Comparison of ENCODE assay signal across 1 cellular context in the genomic region with DNA sequence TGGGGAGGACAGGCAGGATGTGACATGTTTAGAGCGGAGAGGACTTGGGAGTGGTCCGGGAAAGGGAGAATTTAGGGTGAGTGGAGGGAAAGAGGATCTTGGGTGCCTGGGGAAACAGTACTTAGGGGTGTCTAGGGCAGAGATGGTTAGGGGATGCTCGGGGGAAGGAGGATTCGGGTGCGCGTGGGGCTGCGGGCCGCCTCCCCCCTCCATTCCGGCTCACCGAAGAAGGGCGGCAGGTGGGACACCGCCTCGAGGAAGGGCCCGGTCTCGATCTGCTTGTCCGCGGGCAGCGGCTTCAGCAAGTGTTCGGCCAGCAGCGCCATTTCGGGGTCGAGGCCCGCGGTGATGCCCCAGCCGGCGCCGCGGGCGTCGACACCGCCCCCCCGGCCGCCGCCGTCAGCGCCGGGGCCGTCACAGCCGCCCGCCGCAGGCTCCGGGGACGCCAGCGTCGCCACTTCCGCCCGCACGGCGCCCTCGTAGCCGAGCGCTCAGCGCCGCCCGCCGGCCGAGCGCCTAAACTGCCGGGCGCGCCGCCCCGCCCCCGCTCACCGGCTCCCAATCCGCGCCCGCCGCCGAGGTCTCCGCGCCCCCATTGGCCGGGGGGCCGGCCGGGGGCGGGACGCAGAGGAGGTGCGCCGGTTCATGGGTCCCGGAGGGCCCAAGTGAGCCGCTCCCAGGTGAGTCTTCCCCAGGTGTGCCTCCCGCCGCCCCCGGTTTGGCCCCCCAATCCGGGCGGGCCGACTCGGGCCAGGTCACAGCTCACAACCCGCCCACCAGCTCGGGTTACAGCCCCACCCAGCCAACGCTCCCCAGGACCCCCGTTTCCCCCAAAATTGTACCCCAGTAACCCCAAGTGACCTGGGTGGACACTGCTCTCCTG.
TF ChIP-seq lines count a peak whose summit lies in the region.

A gene with protein sequence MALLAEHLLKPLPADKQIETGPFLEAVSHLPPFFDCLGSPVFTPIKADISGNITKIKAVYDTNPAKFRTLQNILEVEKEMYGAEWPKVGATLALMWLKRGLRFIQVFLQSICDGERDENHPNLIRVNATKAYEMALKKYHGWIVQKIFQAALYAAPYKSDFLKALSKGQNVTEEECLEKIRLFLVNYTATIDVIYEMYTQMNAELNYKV (minus strand): TSS at position 493 of the 883 bp plus-strand sequence. CDS start 167 bp downstream, at position 326.

TF ChIP-seq in K562, 482 proteins besides CTCF, POLR2A, EP300 and RAD21 (continued from another document and continues in another):
- TF ChIP-seq, protein P1, sequence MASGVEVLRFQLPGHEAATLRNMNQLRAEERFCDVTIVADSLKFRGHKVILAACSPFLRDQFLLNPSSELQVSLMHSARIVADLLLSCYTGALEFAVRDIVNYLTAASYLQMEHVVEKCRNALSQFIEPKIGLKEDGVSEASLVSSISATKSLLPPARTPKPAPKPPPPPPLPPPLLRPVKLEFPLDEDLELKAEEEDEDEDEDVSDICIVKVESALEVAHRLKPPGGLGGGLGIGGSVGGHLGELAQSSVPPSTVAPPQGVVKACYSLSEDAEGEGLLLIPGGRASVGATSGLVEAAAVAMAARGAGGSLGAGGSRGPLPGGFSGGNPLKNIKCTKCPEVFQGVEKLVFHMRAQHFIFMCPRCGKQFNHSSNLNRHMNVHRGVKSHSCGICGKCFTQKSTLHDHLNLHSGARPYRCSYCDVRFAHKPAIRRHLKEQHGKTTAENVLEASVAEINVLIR (CRISPR knock-in tag; IDR thresholded peaks at IDR 0.05): peak; percentile 21; the same call in 1 of the 2 replicates
- TF ChIP-seq CXXC5 (CRISPR knock-in tag; IDR thresholded peaks at IDR 0.05): peak; percentile 97
- peak; percentile 96; the same call in 1 of the 2 replicates for TF ChIP-seq GATAD2B (IDR thresholded peaks at IDR 0.05; ENCODE audit: borderline replicate concordance)
- no peak for TF ChIP-seq BACH1 (tag; IDR thresholded peaks at IDR 0.05)
- TF ChIP-seq, protein P2, sequence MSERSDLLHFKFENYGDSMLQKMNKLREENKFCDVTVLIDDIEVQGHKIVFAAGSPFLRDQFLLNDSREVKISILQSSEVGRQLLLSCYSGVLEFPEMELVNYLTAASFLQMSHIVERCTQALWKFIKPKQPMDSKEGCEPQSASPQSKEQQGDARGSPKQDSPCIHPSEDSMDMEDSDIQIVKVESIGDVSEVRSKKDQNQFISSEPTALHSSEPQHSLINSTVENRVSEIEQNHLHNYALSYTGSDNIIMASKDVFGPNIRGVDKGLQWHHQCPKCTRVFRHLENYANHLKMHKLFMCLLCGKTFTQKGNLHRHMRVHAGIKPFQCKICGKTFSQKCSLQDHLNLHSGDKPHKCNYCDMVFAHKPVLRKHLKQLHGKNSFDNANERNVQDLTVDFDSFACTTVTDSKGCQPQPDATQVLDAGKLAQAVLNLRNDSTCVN (CRISPR knock-in tag; IDR thresholded peaks at IDR 0.05): 0 out of 2 replicates have a peak, but pooled peaks have one; percentile 54
- TF ChIP-seq, protein P3, sequence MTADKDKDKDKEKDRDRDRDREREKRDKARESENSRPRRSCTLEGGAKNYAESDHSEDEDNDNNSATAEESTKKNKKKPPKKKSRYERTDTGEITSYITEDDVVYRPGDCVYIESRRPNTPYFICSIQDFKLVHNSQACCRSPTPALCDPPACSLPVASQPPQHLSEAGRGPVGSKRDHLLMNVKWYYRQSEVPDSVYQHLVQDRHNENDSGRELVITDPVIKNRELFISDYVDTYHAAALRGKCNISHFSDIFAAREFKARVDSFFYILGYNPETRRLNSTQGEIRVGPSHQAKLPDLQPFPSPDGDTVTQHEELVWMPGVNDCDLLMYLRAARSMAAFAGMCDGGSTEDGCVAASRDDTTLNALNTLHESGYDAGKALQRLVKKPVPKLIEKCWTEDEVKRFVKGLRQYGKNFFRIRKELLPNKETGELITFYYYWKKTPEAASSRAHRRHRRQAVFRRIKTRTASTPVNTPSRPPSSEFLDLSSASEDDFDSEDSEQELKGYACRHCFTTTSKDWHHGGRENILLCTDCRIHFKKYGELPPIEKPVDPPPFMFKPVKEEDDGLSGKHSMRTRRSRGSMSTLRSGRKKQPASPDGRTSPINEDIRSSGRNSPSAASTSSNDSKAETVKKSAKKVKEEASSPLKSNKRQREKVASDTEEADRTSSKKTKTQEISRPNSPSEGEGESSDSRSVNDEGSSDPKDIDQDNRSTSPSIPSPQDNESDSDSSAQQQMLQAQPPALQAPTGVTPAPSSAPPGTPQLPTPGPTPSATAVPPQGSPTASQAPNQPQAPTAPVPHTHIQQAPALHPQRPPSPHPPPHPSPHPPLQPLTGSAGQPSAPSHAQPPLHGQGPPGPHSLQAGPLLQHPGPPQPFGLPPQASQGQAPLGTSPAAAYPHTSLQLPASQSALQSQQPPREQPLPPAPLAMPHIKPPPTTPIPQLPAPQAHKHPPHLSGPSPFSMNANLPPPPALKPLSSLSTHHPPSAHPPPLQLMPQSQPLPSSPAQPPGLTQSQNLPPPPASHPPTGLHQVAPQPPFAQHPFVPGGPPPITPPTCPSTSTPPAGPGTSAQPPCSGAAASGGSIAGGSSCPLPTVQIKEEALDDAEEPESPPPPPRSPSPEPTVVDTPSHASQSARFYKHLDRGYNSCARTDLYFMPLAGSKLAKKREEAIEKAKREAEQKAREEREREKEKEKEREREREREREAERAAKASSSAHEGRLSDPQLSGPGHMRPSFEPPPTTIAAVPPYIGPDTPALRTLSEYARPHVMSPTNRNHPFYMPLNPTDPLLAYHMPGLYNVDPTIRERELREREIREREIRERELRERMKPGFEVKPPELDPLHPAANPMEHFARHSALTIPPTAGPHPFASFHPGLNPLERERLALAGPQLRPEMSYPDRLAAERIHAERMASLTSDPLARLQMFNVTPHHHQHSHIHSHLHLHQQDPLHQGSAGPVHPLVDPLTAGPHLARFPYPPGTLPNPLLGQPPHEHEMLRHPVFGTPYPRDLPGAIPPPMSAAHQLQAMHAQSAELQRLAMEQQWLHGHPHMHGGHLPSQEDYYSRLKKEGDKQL (CRISPR knock-in tag; IDR thresholded peaks at IDR 0.05; ENCODE audit: borderline replicate concordance): no peak
- no peak for TF ChIP-seq CBFA2T3 (IDR thresholded peaks at IDR 0.05)
- TF ChIP-seq ETS2 (tag; IDR thresholded peaks at IDR 0.05; ENCODE audit: borderline replicate concordance, poor library complexity, severe bottlenecking): no peak
- TF ChIP-seq, protein P4, sequence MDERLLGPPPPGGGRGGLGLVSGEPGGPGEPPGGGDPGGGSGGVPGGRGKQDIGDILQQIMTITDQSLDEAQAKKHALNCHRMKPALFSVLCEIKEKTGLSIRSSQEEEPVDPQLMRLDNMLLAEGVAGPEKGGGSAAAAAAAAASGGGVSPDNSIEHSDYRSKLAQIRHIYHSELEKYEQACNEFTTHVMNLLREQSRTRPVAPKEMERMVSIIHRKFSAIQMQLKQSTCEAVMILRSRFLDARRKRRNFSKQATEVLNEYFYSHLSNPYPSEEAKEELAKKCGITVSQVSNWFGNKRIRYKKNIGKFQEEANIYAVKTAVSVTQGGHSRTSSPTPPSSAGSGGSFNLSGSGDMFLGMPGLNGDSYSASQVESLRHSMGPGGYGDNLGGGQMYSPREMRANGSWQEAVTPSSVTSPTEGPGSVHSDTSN (CRISPR knock-in tag; IDR thresholded peaks at IDR 0.05; ENCODE audit: low read depth): no peak
- TF ChIP-seq, protein P4 (tag; conservative IDR thresholded peaks at IDR 0.05; ENCODE audit: low read depth): no peak
- TF ChIP-seq NFYB (IDR thresholded peaks at IDR 0.05; ENCODE audit: extremely low read depth, insufficient read length): peak; percentile 78
- no peak for TF ChIP-seq ZNF165 (CRISPR knock-in tag; IDR thresholded peaks at IDR 0.05; ENCODE audit: borderline replicate concordance)
- TF ChIP-seq OTX1 (CRISPR knock-in tag; IDR thresholded peaks at IDR 0.05): 0 out of 2 replicates have a peak, but pooled peaks have one; percentile 16
- no peak for TF ChIP-seq CAMTA2 (CRISPR knock-in tag; conservative IDR thresholded peaks at IDR 0.05)
- peak; percentile 38; the same call in 1 of the 2 replicates for TF ChIP-seq ZBTB7A (IDR thresholded peaks at IDR 0.05; ENCODE audit: borderline replicate concordance, control insufficient read depth, low read depth, low read length)
- peak; percentile 56 for TF ChIP-seq SMC3 (conservative IDR thresholded peaks at IDR 0.05; ENCODE audit: insufficient read depth, low read depth, low read length)
- peak; percentile 52 to 56; a peak in 2 of 4 replicates for TF ChIP-seq NRF1 (conservative IDR thresholded peaks at IDR 0.05 in 1 of 2, IDR thresholded peaks at IDR 0.05 in 1 of 2)
- TF ChIP-seq, protein P5, sequence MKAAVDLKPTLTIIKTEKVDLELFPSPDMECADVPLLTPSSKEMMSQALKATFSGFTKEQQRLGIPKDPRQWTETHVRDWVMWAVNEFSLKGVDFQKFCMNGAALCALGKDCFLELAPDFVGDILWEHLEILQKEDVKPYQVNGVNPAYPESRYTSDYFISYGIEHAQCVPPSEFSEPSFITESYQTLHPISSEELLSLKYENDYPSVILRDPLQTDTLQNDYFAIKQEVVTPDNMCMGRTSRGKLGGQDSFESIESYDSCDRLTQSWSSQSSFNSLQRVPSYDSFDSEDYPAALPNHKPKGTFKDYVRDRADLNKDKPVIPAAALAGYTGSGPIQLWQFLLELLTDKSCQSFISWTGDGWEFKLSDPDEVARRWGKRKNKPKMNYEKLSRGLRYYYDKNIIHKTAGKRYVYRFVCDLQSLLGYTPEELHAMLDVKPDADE (conservative IDR thresholded peaks at IDR 0.05; ENCODE audit: control insufficient read depth, low read depth, low read length): peak; percentile 74; the same call in 1 of the 2 replicates
- TF ChIP-seq KAT7 (CRISPR knock-in tag; IDR thresholded peaks at IDR 0.05; ENCODE audit: borderline replicate concordance): no peak
- TF ChIP-seq BMI1 (IDR thresholded peaks at IDR 0.05; ENCODE audit: low read length): no peak
- peak; percentile 48; the same call in 1 of the 2 replicates for TF ChIP-seq ZFX (CRISPR knock-in tag; IDR thresholded peaks at IDR 0.05)
- peak; percentile 99 for TF ChIP-seq RB1 (IDR thresholded peaks at IDR 0.05; ENCODE audit: low read depth)
- TF ChIP-seq, protein P6, sequence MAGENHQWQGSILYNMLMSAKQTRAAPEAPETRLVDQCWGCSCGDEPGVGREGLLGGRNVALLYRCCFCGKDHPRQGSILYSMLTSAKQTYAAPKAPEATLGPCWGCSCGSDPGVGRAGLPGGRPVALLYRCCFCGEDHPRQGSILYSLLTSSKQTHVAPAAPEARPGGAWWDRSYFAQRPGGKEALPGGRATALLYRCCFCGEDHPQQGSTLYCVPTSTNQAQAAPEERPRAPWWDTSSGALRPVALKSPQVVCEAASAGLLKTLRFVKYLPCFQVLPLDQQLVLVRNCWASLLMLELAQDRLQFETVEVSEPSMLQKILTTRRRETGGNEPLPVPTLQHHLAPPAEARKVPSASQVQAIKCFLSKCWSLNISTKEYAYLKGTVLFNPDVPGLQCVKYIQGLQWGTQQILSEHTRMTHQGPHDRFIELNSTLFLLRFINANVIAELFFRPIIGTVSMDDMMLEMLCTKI (IDR thresholded peaks at IDR 0.05; ENCODE audit: partially characterized antibody): no peak
- TF ChIP-seq, protein P7, sequence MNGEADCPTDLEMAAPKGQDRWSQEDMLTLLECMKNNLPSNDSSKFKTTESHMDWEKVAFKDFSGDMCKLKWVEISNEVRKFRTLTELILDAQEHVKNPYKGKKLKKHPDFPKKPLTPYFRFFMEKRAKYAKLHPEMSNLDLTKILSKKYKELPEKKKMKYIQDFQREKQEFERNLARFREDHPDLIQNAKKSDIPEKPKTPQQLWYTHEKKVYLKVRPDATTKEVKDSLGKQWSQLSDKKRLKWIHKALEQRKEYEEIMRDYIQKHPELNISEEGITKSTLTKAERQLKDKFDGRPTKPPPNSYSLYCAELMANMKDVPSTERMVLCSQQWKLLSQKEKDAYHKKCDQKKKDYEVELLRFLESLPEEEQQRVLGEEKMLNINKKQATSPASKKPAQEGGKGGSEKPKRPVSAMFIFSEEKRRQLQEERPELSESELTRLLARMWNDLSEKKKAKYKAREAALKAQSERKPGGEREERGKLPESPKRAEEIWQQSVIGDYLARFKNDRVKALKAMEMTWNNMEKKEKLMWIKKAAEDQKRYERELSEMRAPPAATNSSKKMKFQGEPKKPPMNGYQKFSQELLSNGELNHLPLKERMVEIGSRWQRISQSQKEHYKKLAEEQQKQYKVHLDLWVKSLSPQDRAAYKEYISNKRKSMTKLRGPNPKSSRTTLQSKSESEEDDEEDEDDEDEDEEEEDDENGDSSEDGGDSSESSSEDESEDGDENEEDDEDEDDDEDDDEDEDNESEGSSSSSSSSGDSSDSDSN (IDR thresholded peaks at IDR 0.05; ENCODE audit: borderline replicate concordance in 1 of 2, low read depth in 2 of 2, low read length in 2 of 2): 0 out of 4 replicates have a peak, but pooled peaks of 1 of the 2 experiments have one; percentile 44
- TF ChIP-seq ZSCAN32 (CRISPR knock-in tag; IDR thresholded peaks at IDR 0.05): no peak
- TF ChIP-seq PML (IDR thresholded peaks at IDR 0.05; ENCODE audit: low read length): no peak
- TF ChIP-seq, protein P8, sequence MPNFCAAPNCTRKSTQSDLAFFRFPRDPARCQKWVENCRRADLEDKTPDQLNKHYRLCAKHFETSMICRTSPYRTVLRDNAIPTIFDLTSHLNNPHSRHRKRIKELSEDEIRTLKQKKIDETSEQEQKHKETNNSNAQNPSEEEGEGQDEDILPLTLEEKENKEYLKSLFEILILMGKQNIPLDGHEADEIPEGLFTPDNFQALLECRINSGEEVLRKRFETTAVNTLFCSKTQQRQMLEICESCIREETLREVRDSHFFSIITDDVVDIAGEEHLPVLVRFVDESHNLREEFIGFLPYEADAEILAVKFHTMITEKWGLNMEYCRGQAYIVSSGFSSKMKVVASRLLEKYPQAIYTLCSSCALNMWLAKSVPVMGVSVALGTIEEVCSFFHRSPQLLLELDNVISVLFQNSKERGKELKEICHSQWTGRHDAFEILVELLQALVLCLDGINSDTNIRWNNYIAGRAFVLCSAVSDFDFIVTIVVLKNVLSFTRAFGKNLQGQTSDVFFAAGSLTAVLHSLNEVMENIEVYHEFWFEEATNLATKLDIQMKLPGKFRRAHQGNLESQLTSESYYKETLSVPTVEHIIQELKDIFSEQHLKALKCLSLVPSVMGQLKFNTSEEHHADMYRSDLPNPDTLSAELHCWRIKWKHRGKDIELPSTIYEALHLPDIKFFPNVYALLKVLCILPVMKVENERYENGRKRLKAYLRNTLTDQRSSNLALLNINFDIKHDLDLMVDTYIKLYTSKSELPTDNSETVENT (CRISPR knock-in tag; IDR thresholded peaks at IDR 0.05): no peak; the same call in 1 of the 2 replicates
- peak; percentile 61; the same call in 1 of the 2 replicates for TF ChIP-seq L3MBTL2 (IDR thresholded peaks at IDR 0.05)
- no peak for TF ChIP-seq MXI1 (IDR thresholded peaks at IDR 0.05; ENCODE audit: low read depth, low read length)
- TF ChIP-seq U2AF1 (optimal IDR thresholded peaks at IDR 0.05; ENCODE audit: low read depth, low read length): no peak
- 0 out of 4 replicates have a peak, but pooled peaks of 1 of the 2 experiments have one; percentile 62 for TF ChIP-seq NONO (IDR thresholded peaks at IDR 0.05; ENCODE audit: low read depth in 2 of 2, low read length in 1 of 2)
